Comparison of ENCODE assay signal across 13 cellular contexts in the genomic region with DNA sequence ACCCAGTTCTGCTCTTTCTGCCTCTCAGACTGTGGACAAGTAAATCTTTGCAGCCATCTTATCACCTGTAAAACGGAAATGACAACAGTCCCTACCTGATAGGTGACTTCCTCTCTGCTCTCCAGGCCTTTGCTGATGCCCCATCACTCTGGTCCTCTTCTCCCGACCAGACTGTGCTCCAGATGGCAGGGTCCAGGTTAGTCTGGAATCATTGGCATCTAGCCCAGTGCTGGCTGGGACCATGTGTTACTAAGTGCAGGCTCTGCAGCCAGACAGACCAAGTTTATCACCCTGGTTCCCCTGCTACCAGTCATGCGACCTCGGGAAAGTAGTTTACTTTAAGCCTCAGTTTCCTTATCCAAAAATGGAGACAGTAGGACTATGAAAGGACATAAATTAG. TPM values are rescaled to one million over a fixed set of nuclear protein-coding genes. Genes with fewer than 3 reads are reported as not detected.
DNase-seq lines count a peak whose midpoint lies in the region; ATAC-seq, FAIRE-seq and TF ChIP-seq lines count a peak whose summit lies in the region.
"Had no signal": no experiment of that assay in that cellular context is flagged by ENCODE, and none has a peak within 500 bp of the region (broad histone marks: within the 10 kb centered on the region; RNA-seq: fewer than 3 reads in every experiment).

No MANE protein-coding gene starts in this region.

- H4K20me1 ChIP-seq in GM12878 (ENCODE audit: control insufficient read depth, insufficient read depth): no peaks in the 10 kb centered on the region

- ATAC-seq in CD4-positive, alpha-beta T cell (ENCODE audit: poor library complexity): no peak
- no peak for ATAC-seq in GM12878
- ATAC-seq in GM21528 (IDR thresholded peaks at IDR 0.05; ENCODE audit: low FRiP score, unreplicated experiment): no peak

- CTCF ChIA-PET in CD4-positive, alpha-beta T cell (lab: Charles Lee): no interaction called here
- CTCF ChIA-PET in GM12878 (lab: Yijun Ruan, JAX): interaction anchor here (1.0 to 2.9 kb wide), 3 partner anchors 126 to 177 kb away, joined by 3 to 16 read pairs (median 3); a partner anchor contains a TSS

- TF ChIP-seq POLR2A in GM12878 (IDR thresholded peaks at IDR 0.05; ENCODE audit: low read depth, low read length): no peak
- TF ChIP-seq POLR2A in vagina (IDR thresholded peaks at IDR 0.05): no peak

- peak overlapping the region; percentile 38; the same call in 1 of the 2 replicates for H3K4me2 ChIP-seq in GM12878 (ENCODE audit: control insufficient read depth, insufficient read depth)

- DNase-seq in CD4-positive, alpha-beta T cell: no peak
- DNase-seq in NCI-H2029 treated with DMSO at 0.1 percent for 48 hours (lab: John Stamatoyannopoulos, UW): peak; percentile 31
- DNase-seq in GM12878 (ENCODE audit: low read depth, low spot score): no peak
- DNase-seq in WERI-Rb-1: no peak
- DNase-seq in vagina (ENCODE audit: extremely low spot score in 2 of 2): no peak
- no peak for DNase-seq in iPS-NIHi11 (ENCODE audit: low spot score)
- DNase-seq: activated CD4-positive, CD25-positive, alpha-beta regulatory T cell treated with anti-CD3 and anti-CD28 coated beads, Interleukin-2, amount 50 U/mL, for 72 hours; NCI-H1436 had no signal

- H3K36me3 ChIP-seq in GM12878 (ENCODE audit: control insufficient read depth in 2 of 2, insufficient read depth in 2 of 2, low read length in 1 of 2) (no peaks in the 10 kb centered on the region; a peak in 1 of 4 replicates), liver (ENCODE audit: control insufficient read depth in 4 of 4, insufficient read depth in 3 of 4, low read depth in 1 of 4, low read length in 3 of 4) (no peaks in the 10 kb centered on the region), WERI-Rb-1 (no peaks in the 10 kb centered on the region; the same call in none of the 2 replicates), vagina (no peaks in the 10 kb centered on the region)

- no TSS peak for BruUV-seq in GM12878 (replicated peaks; lab: Mats Ljungman, UMichigan)

- TF ChIP-seq RAD21 in GM12878 (IDR thresholded peaks at IDR 0.05; ENCODE audit: insufficient read depth, low read depth, low read length) (no peak), liver (IDR thresholded peaks at IDR 0.05) (no peak)

- no peak for TF ChIP-seq CTCF in CD4-positive, alpha-beta T cell (IDR thresholded peaks at IDR 0.05)
- no peak for TF ChIP-seq CTCF in GM12878 (IDR thresholded peaks at IDR 0.05 in 2 of 3, conservative IDR thresholded peaks at IDR 0.05 in 1 of 3; ENCODE audit: control insufficient read depth in 2 of 3, extremely low read depth in 1 of 3, insufficient read depth in 1 of 3, low read depth in 3 of 3, low read length in 3 of 3)
- TF ChIP-seq CTCF in liver (IDR thresholded peaks at IDR 0.05; ENCODE audit: low read depth, low read length, missing input control): no peak
- no peak for TF ChIP-seq CTCF in WERI-Rb-1 (IDR thresholded peaks at IDR 0.05; ENCODE audit: low read depth, low read length)
- TF ChIP-seq CTCF in vagina (IDR thresholded peaks at IDR 0.05): no peak

- no peaks in the 10 kb centered on the region for H3K9me3 ChIP-seq in CD4-positive, alpha-beta T cell (ENCODE audit: control insufficient read depth, low read length)
- no peaks in the 10 kb centered on the region for H3K9me3 ChIP-seq in GM12878 (replicated peaks; ENCODE audit: control insufficient read depth, insufficient read depth, low read length)
- no peaks in the 10 kb centered on the region for H3K9me3 ChIP-seq in liver (ENCODE audit: control insufficient read depth in 4 of 4, low read length in 3 of 4)
- no peaks in the 10 kb centered on the region for H3K9me3 ChIP-seq in WERI-Rb-1 (ENCODE audit: severe bottlenecking)
- no peaks in the 10 kb centered on the region for H3K9me3 ChIP-seq in vagina

- H3K27ac ChIP-seq in CD4-positive, alpha-beta T cell (ENCODE audit: low read depth, low read length): no peak overlapping the region
- H3K27ac ChIP-seq in GM12878 (ENCODE audit: control insufficient read depth, insufficient read depth) (peak overlapping the region; percentile 38; the same call in 1 of the 2 replicates), liver (ENCODE audit: low read depth in 1 of 2, low read length in 2 of 2) (peak overlapping the region in 1 of 2 donors; percentile 9), WERI-Rb-1 (no peak overlapping the region), vagina (no peak overlapping the region)

- peaks cover 35% of the 10 kb centered on the region for H3K4me1 Mint-ChIP-seq in CD4-positive, alpha-beta T cell (ENCODE audit: low read depth)

- SMC1A ChIA-PET in GM12878 (lab: Charles Lee; ENCODE audit: uncharacterized antibody, unreplicated experiment): interaction anchor here (1.3 to 5.2 kb wide), 3 partner anchors 13 to 170 kb away, joined by 3 to 38 read pairs (median 3); no protein-coding TSS in a partner anchor

- no peak for TF ChIP-seq EP300 in GM12878 (IDR thresholded peaks at IDR 0.05; ENCODE audit: borderline replicate concordance in 1 of 2, control insufficient read depth in 1 of 2, low read depth in 2 of 2, low read length in 2 of 2)

- no peaks in the 10 kb centered on the region for H3K27me3 Mint-ChIP-seq in CD4-positive, alpha-beta T cell

- in situ Hi-C loops in GM12878 (cut with MboI): loop anchor here (5.0 kb wide), 3 partner anchors 135 to 430 kb away; a partner anchor contains a TSS

- peak overlapping the region; percentile 23 for H3K4me3 Mint-ChIP-seq in CD4-positive, alpha-beta T cell
- H3K4me3 Mint-ChIP-seq: activated T-helper 1 cell treated with anti-CD3 and anti-CD28 coated beads, Interleukin-12 subunit alpha, Interleukin-12 subunit beta, Interleukin-2, Interleukin-4 antibody, amounts not matched to agents 30 ng/mL and 10 ng/mL and 1 ng/mL, durations not matched to agents 14 hours and 24 hours and 36 hours had no signal

- RAD21 ChIA-PET in GM12878 (lab: Charles Lee; ENCODE audit: unreplicated experiment): interaction anchor here (1.4 to 4.0 kb wide), 2 partner anchors 24 to 136 kb away, joined by 3 to 52 read pairs; a partner anchor contains a TSS

- no peaks in the 10 kb centered on the region for H3K9me3 Mint-ChIP-seq in CD4-positive, alpha-beta T cell
- H3K9me3 Mint-ChIP-seq: activated T-helper 1 cell treated with anti-CD3 and anti-CD28 coated beads, Interleukin-12 subunit alpha, Interleukin-12 subunit beta, Interleukin-2, Interleukin-4 antibody, amounts not matched to agents 30 ng/mL and 10 ng/mL and 1 ng/mL, durations not matched to agents 14 hours and 24 hours and 36 hours had no signal

- no peak overlapping the region for H3K4me3 ChIP-seq in GM12878
- H3K4me3 ChIP-seq in liver (ENCODE audit: low read depth in 1 of 3, low read length in 3 of 3): no peak overlapping the region
- H3K4me3 ChIP-seq in WERI-Rb-1 (ENCODE audit: low read depth, low read length): no peak overlapping the region
- no peak overlapping the region for H3K4me3 ChIP-seq in vagina

- H3K36me3 Mint-ChIP-seq in CD4-positive, alpha-beta T cell (ENCODE audit: low read depth): peaks cover 28% of the 10 kb centered on the region

- intact Hi-C loops in CD4-positive, alpha-beta T cell (cut with DNase I, micrococcal nuclease): loop anchor here (2.0 to 10.0 kb wide), 5 partner anchors 203 to 1947 kb away; a partner anchor contains a TSS
- intact Hi-C loops in GM12878 (cut with micrococcal nuclease; ENCODE audit: unreplicated experiment) (no loop called here), vagina (cut with DNase I) (no loop called here)

- no peak overlapping the region for H3K27ac Mint-ChIP-seq in CD4-positive, alpha-beta T cell
- H3K27ac Mint-ChIP-seq: activated T-helper 1 cell treated with anti-CD3 and anti-CD28 coated beads, Interleukin-12 subunit alpha, Interleukin-12 subunit beta, Interleukin-2, Interleukin-4 antibody, amounts not matched to agents 30 ng/mL and 10 ng/mL and 1 ng/mL, durations not matched to agents 14 hours and 24 hours and 36 hours had no signal

- no peaks in the 10 kb centered on the region for H3K27me3 ChIP-seq in CD4-positive, alpha-beta T cell (ENCODE audit: control insufficient read depth, insufficient read depth, low read length)
- H3K27me3 ChIP-seq in GM12878 (replicated peaks in 1 of 2; ENCODE audit: control insufficient read depth in 2 of 2, insufficient read depth in 2 of 2, low read length in 1 of 2) (no peaks in the 10 kb centered on the region), liver (ENCODE audit: control insufficient read depth in 4 of 4, insufficient read depth in 4 of 4, low read length in 3 of 4) (no peaks in the 10 kb centered on the region), WERI-Rb-1 (ENCODE audit: insufficient read depth, low read depth, severe bottlenecking) (no peaks in the 10 kb centered on the region), vagina (no peaks in the 10 kb centered on the region)

- H3K4me1 ChIP-seq in GM12878 (ENCODE audit: control insufficient read depth, insufficient read depth, low read length) (peaks cover 50% of the 10 kb centered on the region), liver (ENCODE audit: control insufficient read depth in 4 of 4, insufficient read depth in 4 of 4, low read length in 3 of 4) (peaks cover 5 to 29% (median 21%) of the 10 kb centered on the region in 4 donors), vagina (peaks cover 40% of the 10 kb centered on the region)

- WGBS in GM12878 (ENCODE audit: insufficient coverage, insufficient replicate concordance, low lambda C conversion rate, missing lambda C conversion rate): 47% methylated on average over 4 of the region's 4 CpGs
- WGBS in liver: 40% methylated on average over 4 of the region's 4 CpGs

- no peak overlapping the region for H2AFZ ChIP-seq in GM12878 (ENCODE audit: control insufficient read depth, low read depth, low read length)

- peaks cover 4% of the 10 kb centered on the region for H3K79me2 ChIP-seq in GM12878 (ENCODE audit: control insufficient read depth, insufficient read depth, low read length)

- FAIRE-seq in GM12878 (lab: Jason Lieb, UNC): no peak

- H3K9ac ChIP-seq in GM12878 (ENCODE audit: control insufficient read depth, insufficient read depth, low read length): no peak overlapping the region; the same call in 1 of the 2 replicates
- no peak overlapping the region for H3K9ac ChIP-seq in liver (ENCODE audit: low read depth in 1 of 2, low read length in 2 of 2)

- POLR2A ChIA-PET in CD4-positive, alpha-beta T cell (lab: Charles Lee): no interaction called here
- POLR2A ChIA-PET in GM12878 (lab: Charles Lee): interaction anchor here (1.2 kb wide), 1 partner anchor 140 kb away, joined by 3 read pairs; no protein-coding TSS in a partner anchor

RNA-seq across cellular contexts. Expression of a gene that starts 1.8 kb away (rescaled TPM):
- 10 to 100 TPM; 19.3 to 20.1 TPM for total RNA-seq in CD4-positive, alpha-beta T cell
- total RNA-seq in GM12878 (2013; cell fraction: nucleolus; rRNA removed): 11.1 and 12.4 TPM in 2 replicates
- 49.6 and 56.9 TPM in 2 replicates for total RNA-seq in GM12878 (2014; rRNA removed)
- total RNA-seq in GM12878 (2014; rRNA removed; fragmentation: Illumina TruSeq; extraction: Trizol): 53.6 and 55.1 TPM in 2 replicates
- 46.7 and 53.3 TPM in 2 replicates for total RNA-seq in GM12878 (2021)
- 33.6 TPM for polyA plus RNA-seq in GM12878 (2011; ENCODE audit: low read depth)
- polyA plus RNA-seq in GM12878 (2011; rRNA removed): 64.3 and 74.9 TPM in 2 replicates
- 82.8 and 88.2 TPM in 2 replicates for polyA plus RNA-seq in GM12878 (2011; cell fraction: cytosol; rRNA removed)
- polyA plus RNA-seq in GM12878 (2011; cell fraction: nucleus; rRNA removed): 47.6 and 55.6 TPM in 2 replicates
- 40.3 and 47.4 TPM in 2 replicates for polyA plus RNA-seq in GM12878 (2012)
- polyA plus RNA-seq in GM12878 (2014; fragmentation: Illumina TruSeq; extraction: Trizol): 51.5 and 66.9 TPM in 2 replicates
- polyA plus RNA-seq in GM12878 (2014; fragmentation: Nextera tagmentation; extraction: Ambion mirVana): 10 to 100 TPM; 31.0 to 36.3 TPM
- 62.8 and 65.7 TPM in 2 replicates for polyA plus RNA-seq in GM12878 (2014; rRNA removed)
- polyA plus RNA-seq in GM12878 (2016; fragmentation: Nextera tagmentation; extraction: Ambion mirVana): 10 to 100 TPM; 59.7 to 60.7 TPM
- polyA minus RNA-seq in GM12878 (2011; rRNA and poly(A)+ RNA removed): 36.2 and 42.1 TPM in 2 replicates
- 20.0 and 22.7 TPM in 2 replicates for polyA minus RNA-seq in GM12878 (2011; cell fraction: cytosol; rRNA and poly(A)+ RNA removed)
- 8.1 and 12.7 TPM in 2 replicates for polyA minus RNA-seq in GM12878 (2011; cell fraction: nucleus; rRNA and poly(A)+ RNA removed)
- 10 to 100 TPM; 16.6 to 18.9 TPM for total RNA-seq in liver
- polyA plus RNA-seq in liver: 10 to 100 TPM; 21.7 to 22.5 TPM
- total RNA-seq in vagina: 20.9 TPM

RNA-seq across cellular contexts. Expression of a gene that starts 47.1 kb away (rescaled TPM):
- not detected for total RNA-seq in CD4-positive, alpha-beta T cell
- total RNA-seq in GM12878 (2013; cell fraction: nucleolus; rRNA removed): 4.6 and 6.3 TPM in 2 replicates
- total RNA-seq in GM12878 (2014; rRNA removed): 0.22 and 1.1 TPM in 2 replicates
- total RNA-seq in GM12878 (2014; rRNA removed; fragmentation: Illumina TruSeq; extraction: Trizol): 0.18 and 0.40 TPM in 2 replicates
- total RNA-seq in GM12878 (2021): 0.80 and 2.2 TPM in 2 replicates
- 0.26 TPM for polyA plus RNA-seq in GM12878 (2011; ENCODE audit: low read depth)
- 0.66 and 0.68 TPM in 2 replicates for polyA plus RNA-seq in GM12878 (2011; rRNA removed)
- polyA plus RNA-seq in GM12878 (2011; cell fraction: cytosol; rRNA removed): 0.85 and 0.92 TPM in 2 replicates
- polyA plus RNA-seq in GM12878 (2011; cell fraction: nucleus; rRNA removed): 1.8 and 2.1 TPM in 2 replicates
- 0.48 and 1.1 TPM in 2 replicates for polyA plus RNA-seq in GM12878 (2012)
- polyA plus RNA-seq in GM12878 (2014; fragmentation: Illumina TruSeq; extraction: Trizol): 0.19 and 0.93 TPM in 2 replicates
- under 1 TPM; 0.47 to 0.64 TPM for polyA plus RNA-seq in GM12878 (2014; fragmentation: Nextera tagmentation; extraction: Ambion mirVana)
- polyA plus RNA-seq in GM12878 (2014; rRNA removed): 1.1 and 1.8 TPM in 2 replicates
- under 1 TPM in 1 of 2 experiments, not detected in 1; 0.79 TPM for polyA plus RNA-seq in GM12878 (2016; fragmentation: Nextera tagmentation; extraction: Ambion mirVana)
- 0.44 and 0.82 TPM in 2 replicates for polyA minus RNA-seq in GM12878 (2011; rRNA and poly(A)+ RNA removed)
- not detected in 2 replicates for polyA minus RNA-seq in GM12878 (2011; cell fraction: cytosol; rRNA and poly(A)+ RNA removed)
- polyA minus RNA-seq in GM12878 (2011; cell fraction: nucleus; rRNA and poly(A)+ RNA removed): 0.48 TPM in 1 of 2 replicates, not detected in the other
- under 1 TPM in 1 of 2 donors, not detected in 1; 0.92 TPM for total RNA-seq in liver
- polyA plus RNA-seq in liver: under 1 TPM in 1 of 2 donors, not detected in 1; 0.13 TPM
- total RNA-seq in vagina: not detected
- total RNA-seq: activated T-helper 1 cell treated with anti-CD3 and anti-CD28 coated beads, Interleukin-12 subunit alpha, Interleukin-12 subunit beta, Interleukin-2, Interleukin-4 antibody, amounts not matched to agents 30 ng/mL and 10 ng/mL and 1 ng/mL, durations not matched to agents 14 hours and 24 hours and 36 hours; chondrocyte; temporal lobe had no signal

Comparison
In these comparisons a context has a peak if more than half of its experiments do, and no peak if none do; other contexts are left out.
1. intact Hi-C loops: an anchor here in CD4-positive, alpha-beta T cell (2.0 to 10.0 kb wide); none called in GM12878 and vagina.